ENCODE assay signal across 21 cellular contexts in genomic region chr19:17788632-17789031, GRCh38. TPM values are rescaled to one million over a fixed set of nuclear protein-coding genes. Genes with fewer than 3 reads are reported as not detected.
DNase-seq lines count a peak whose midpoint lies in the region; ATAC-seq and TF ChIP-seq lines count a peak whose summit lies in the region.
"Had no signal": no experiment of that assay in that cellular context is flagged by ENCODE, and none has a peak within 500 bp of the region (broad histone marks: within the 10 kb centered on the region; RNA-seq: fewer than 3 reads in every experiment).

No MANE protein-coding gene starts in this region.

- H3K4me3 Mint-ChIP-seq in activated naive CD8-positive, alpha-beta T cell = no peak overlapping the region
- no peak overlapping the region for H3K4me3 Mint-ChIP-seq in activated naive CD8-positive, alpha-beta T cell treated with anti-CD3 and anti-CD28 coated beads for 36 hours
- H3K4me3 Mint-ChIP-seq in T-helper 17 cell (no peak overlapping the region), memory B cell (no peak overlapping the region)
- H3K4me3 Mint-ChIP-seq: CD8-positive, alpha-beta T cell; H9 had no signal

- peak overlapping the region; percentile 68 for H3K27ac Mint-ChIP-seq in activated naive CD8-positive, alpha-beta T cell
- no peak overlapping the region for H3K27ac Mint-ChIP-seq in activated naive CD8-positive, alpha-beta T cell treated with anti-CD3 and anti-CD28 coated beads for 36 hours
- peak overlapping the region; percentile 81 for H3K27ac Mint-ChIP-seq in T-helper 17 cell
- peak overlapping the region; percentile 74 for H3K27ac Mint-ChIP-seq in memory B cell

- H3K27me3 Mint-ChIP-seq in activated naive CD8-positive, alpha-beta T cell = no peaks in the 10 kb centered on the region
- no peaks in the 10 kb centered on the region for H3K27me3 Mint-ChIP-seq in activated naive CD8-positive, alpha-beta T cell treated with anti-CD3 and anti-CD28 coated beads for 36 hours
- H3K27me3 Mint-ChIP-seq in T-helper 17 cell (no peaks in the 10 kb centered on the region), memory B cell (peaks cover 2% of the 10 kb centered on the region)

- TF ChIP-seq CTCF in GM20000 (IDR thresholded peaks at IDR 0.05; ENCODE audit: extremely low read depth, missing control alignments) = no peak

- no peak for ATAC-seq in T-helper 17 cell
- no peak for ATAC-seq in memory B cell (ENCODE audit: low read depth)
- ATAC-seq: CD8-positive, alpha-beta T cell; GM12878; Panc1 had no signal

- peaks cover 5% of the 10 kb centered on the region for H3K36me3 Mint-ChIP-seq in activated naive CD8-positive, alpha-beta T cell
- peaks cover 24% of the 10 kb centered on the region for H3K36me3 Mint-ChIP-seq in activated naive CD8-positive, alpha-beta T cell treated with anti-CD3 and anti-CD28 coated beads for 36 hours
- peaks cover 6% of the 10 kb centered on the region for H3K36me3 Mint-ChIP-seq in T-helper 17 cell (ENCODE audit: low read depth)
- peaks cover 28% of the 10 kb centered on the region for H3K36me3 Mint-ChIP-seq in memory B cell

- H3K9me3 ChIP-seq in T-helper 17 cell (ENCODE audit: control insufficient read depth, low read length, poor library complexity, severe bottlenecking) = no peaks in the 10 kb centered on the region

- H3K9me3 Mint-ChIP-seq in activated naive CD8-positive, alpha-beta T cell (ENCODE audit: low read depth) = no peaks in the 10 kb centered on the region
- H3K9me3 Mint-ChIP-seq in activated naive CD8-positive, alpha-beta T cell treated with anti-CD3 and anti-CD28 coated beads for 36 hours = no peaks in the 10 kb centered on the region
- H3K9me3 Mint-ChIP-seq in memory B cell = no peaks in the 10 kb centered on the region
- H3K9me3 Mint-ChIP-seq: CD8-positive, alpha-beta T cell; H9 had no signal

- peaks cover 28% of the 10 kb centered on the region for H3K4me1 Mint-ChIP-seq in activated naive CD8-positive, alpha-beta T cell (ENCODE audit: low read depth)
- peaks cover 21% of the 10 kb centered on the region for H3K4me1 Mint-ChIP-seq in activated naive CD8-positive, alpha-beta T cell treated with anti-CD3 and anti-CD28 coated beads for 36 hours
- H3K4me1 Mint-ChIP-seq in T-helper 17 cell = peaks cover 38% of the 10 kb centered on the region
- H3K4me1 Mint-ChIP-seq in memory B cell = peaks cover 20% of the 10 kb centered on the region

- no peak for DNase-seq in activated naive CD8-positive, alpha-beta T cell treated with anti-CD3 and anti-CD28 coated beads for 36 hours
- DNase-seq in T-helper 17 cell (no peak), memory B cell (ENCODE audit: low spot score in 2 of 2) (no peak), SK-N-DZ (ENCODE audit: low spot score) (no peak), GM20000 (ENCODE audit: low spot score) (no peak)
- no peak for DNase-seq in activated effector memory CD4-positive, alpha-beta T cell treated with anti-CD3 and anti-CD28 coated beads, Interleukin-2, amount 50 U/mL, for 16 hours
- DNase-seq: CD8-positive, alpha-beta T cell; DND-41; GM23248; H9; NCI-H1105 treated with DMSO at 0.1 percent for 48 hours; NCI-H2029 treated with DMSO at 0.1 percent for 48 hours; NCI-H345; NCI-H524; NCI-H774; NK-92 treated with Interleukin-12 subunit alpha and Interleukin-12 subunit beta, amount 100 ng/mL, for 24 hours; SIG-M5 had no signal

RNA-seq across cellular contexts. Expression of gene B3GNT3, which starts 6.3 kb away (rescaled TPM):
- total RNA-seq in activated naive CD8-positive, alpha-beta T cell treated with anti-CD3 and anti-CD28 coated beads for 36 hours = not detected
- under 1 TPM; 0.52 to 0.94 TPM for total RNA-seq in T-helper 17 cell
- not detected in 2 replicates for polyA plus RNA-seq in SK-N-DZ (2014; cell fraction: cytosol; rRNA removed)
- polyA plus RNA-seq in SK-N-DZ (2014; cell fraction: nucleus; rRNA removed) = not detected in 2 replicates
- total RNA-seq: CD8-positive, alpha-beta T cell; GM12878; GM23248 had no signal
- polyA plus RNA-seq: BJ, GM12878, GM23248 had no signal

RNA-seq across cellular contexts. Expression of gene INSL3, which starts 32.7 kb away (rescaled TPM):
- 1 to 10 TPM; 1.7 to 1.8 TPM for total RNA-seq in activated naive CD8-positive, alpha-beta T cell treated with anti-CD3 and anti-CD28 coated beads for 36 hours
- 1 to 10 TPM; 5.0 to 9.1 TPM for total RNA-seq in T-helper 17 cell
- polyA plus RNA-seq in SK-N-DZ (2014; cell fraction: cytosol; rRNA removed) = not detected in 2 replicates
- polyA plus RNA-seq in SK-N-DZ (2014; cell fraction: nucleus; rRNA removed) = not detected in 2 replicates
- total RNA-seq: GM23248 had no signal
- polyA plus RNA-seq: GM23248 had no signal

RNA-seq across cellular contexts. Expression of gene FCHO1, which starts 37.4 kb away (rescaled TPM):
- 10 to 100 TPM; 35.8 to 38.7 TPM for total RNA-seq in activated naive CD8-positive, alpha-beta T cell treated with anti-CD3 and anti-CD28 coated beads for 36 hours
- 10 to 100 TPM; 69.2 to 71.9 TPM for total RNA-seq in T-helper 17 cell
- 11.8 and 13.1 TPM in 2 replicates for polyA plus RNA-seq in SK-N-DZ (2014; cell fraction: cytosol; rRNA removed)
- 15.7 and 16.8 TPM in 2 replicates for polyA plus RNA-seq in SK-N-DZ (2014; cell fraction: nucleus; rRNA removed)

RNA-seq across cellular contexts. Expression of gene JAK3, which starts 59.1 kb away (rescaled TPM):
- total RNA-seq in activated naive CD8-positive, alpha-beta T cell treated with anti-CD3 and anti-CD28 coated beads for 36 hours = 10 to 100 TPM; 90.3 to 91.1 TPM
- 100 to 1,000 TPM; 149 to 211 TPM for total RNA-seq in T-helper 17 cell
- polyA plus RNA-seq in SK-N-DZ (2014; cell fraction: cytosol; rRNA removed) = 0.07 and 0.13 TPM in 2 replicates
- polyA plus RNA-seq in SK-N-DZ (2014; cell fraction: nucleus; rRNA removed) = 0.32 and 0.50 TPM in 2 replicates
